In genomic region chr14:91373591-91374245, GRCh38 we compare ENCODE assay signal across 8 cellular contexts. TPM values are rescaled to one million over a fixed set of nuclear protein-coding genes. Genes with fewer than 3 reads are reported as not detected.
DNase-seq lines count a peak whose midpoint lies in the region; ATAC-seq and TF ChIP-seq lines count a peak whose summit lies in the region.

No MANE protein-coding gene starts in this region.

- no peak overlapping the region for H3K27ac Mint-ChIP-seq in osteocyte (ENCODE audit: unreplicated experiment)

- H3K36me3 ChIP-seq in effector memory CD4-positive, alpha-beta T cell (ENCODE audit: control insufficient read depth, insufficient read depth, low read length) = peaks cover 2% of the 10 kb centered on the region

- no peak overlapping the region for H3K4me3 Mint-ChIP-seq in osteocyte (ENCODE audit: unreplicated experiment)

- H3K36me3 Mint-ChIP-seq in osteocyte (ENCODE audit: unreplicated experiment) = no peaks in the 10 kb centered on the region

- DNase-seq in CD1c-positive myeloid dendritic cell (ENCODE audit: extremely low spot score) (peak; percentile 84), GM19238 (ENCODE audit: insufficient read length, low spot score) (peak; percentile 76), RWPE1 (ENCODE audit: low spot score) (no peak), KG1 (lab: John Stamatoyannopoulos, UW) (no peak), osteocyte (ENCODE audit: extremely low spot score, unreplicated experiment) (no peak), GOT3 (lab: John Stamatoyannopoulos, UW) (no peak)
- peak in 1 of 3 donors; percentile 54 for DNase-seq in effector memory CD4-positive, alpha-beta T cell

- TF ChIP-seq CTCF in RWPE1 (conservative IDR thresholded peaks at IDR 0.05; ENCODE audit: low read depth) (no peak), osteocyte (IDR thresholded peaks at IDR 0.05) (no peak)

- CTCF ChIA-PET in RWPE1 (lab: Yijun Ruan, JAX) = interaction anchor here (0.5 kb wide), 1 partner anchor 49 kb away, joined by 3 read pairs; no protein-coding TSS in a partner anchor

- H3K4me1 Mint-ChIP-seq in osteocyte (ENCODE audit: unreplicated experiment) = peaks cover 31% of the 10 kb centered on the region

- H3K27ac ChIP-seq in RWPE1 = peak overlapping the region; percentile 93
- H3K27ac ChIP-seq in effector memory CD4-positive, alpha-beta T cell (ENCODE audit: insufficient read depth, low read length, poor library complexity, severe bottlenecking) = peak overlapping the region; percentile 78

- no peaks in the 10 kb centered on the region for H3K9me3 ChIP-seq in effector memory CD4-positive, alpha-beta T cell (ENCODE audit: control insufficient read depth, low read length)

- H3K9me3 Mint-ChIP-seq in osteocyte (ENCODE audit: unreplicated experiment) = no peaks in the 10 kb centered on the region

- H3K27me3 ChIP-seq in effector memory CD4-positive, alpha-beta T cell (replicated peaks; ENCODE audit: control insufficient read depth, insufficient read depth, low read length, poor library complexity, severe bottlenecking) = no peaks in the 10 kb centered on the region

- POLR2A ChIA-PET in RWPE1 (lab: Yijun Ruan, JAX; ENCODE audit: low non-redundant PET) = no interaction called here

- H3K4me3 ChIP-seq in effector memory CD4-positive, alpha-beta T cell (ENCODE audit: insufficient read depth, low read depth, low read length, poor library complexity, severe bottlenecking) = peak overlapping the region; percentile 43

- ATAC-seq in HG03108 (IDR thresholded peaks at IDR 0.05; ENCODE audit: unreplicated experiment) = peak; percentile 48

- H3K4me1 ChIP-seq in effector memory CD4-positive, alpha-beta T cell (ENCODE audit: control insufficient read depth, insufficient read depth, low read length, poor library complexity, severe bottlenecking) = peaks cover 94% of the 10 kb centered on the region

- H3K27me3 Mint-ChIP-seq in osteocyte (ENCODE audit: unreplicated experiment) = peaks cover 8% of the 10 kb centered on the region

RNA-seq across cellular contexts. Expression of gene CCDC88C, which starts 43.9 kb away (rescaled TPM):
- total RNA-seq in osteocyte = 1.1 and 1.4 TPM in 2 replicates

Comparison
In these comparisons a context has a peak if more than half of its experiments do, and no peak if none do; other contexts are left out.
1. DNase-seq: peak in CD1c-positive myeloid dendritic cell (single experiment) and GM19238 (single experiment); none in RWPE1 (single experiment), KG1 (single experiment), osteocyte (single experiment) and GOT3 (single experiment).